In the genomic region with DNA sequence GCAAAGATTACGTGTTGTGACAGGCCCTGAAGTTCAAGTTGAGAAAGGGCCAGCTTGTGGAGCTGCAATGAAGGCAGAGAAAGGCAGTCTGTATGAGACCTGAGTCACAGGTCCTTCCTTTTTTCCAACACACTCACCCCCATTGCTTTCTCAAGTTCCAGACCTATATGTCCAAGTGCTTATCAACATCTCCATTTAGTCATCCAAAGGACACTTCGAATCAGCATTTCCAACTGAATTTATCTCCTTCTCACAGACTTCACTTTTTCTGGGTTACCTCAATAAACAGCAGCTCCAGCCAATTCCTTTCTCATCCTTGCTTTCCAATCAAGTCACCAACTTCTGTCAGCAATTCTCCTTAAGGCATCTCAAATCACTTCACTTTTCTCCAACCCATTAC, we compare ENCODE assay signal across 23 cellular contexts.
"Had no signal": no experiment of that assay in that cellular context is flagged by ENCODE, and none has a peak within 500 bp of the region (broad histone marks: within the 10 kb centered on the region; RNA-seq: fewer than 3 reads in every experiment).

No MANE protein-coding gene starts in this region.

- DNase-seq: activated CD4-positive, alpha-beta T cell treated with anti-CD3 and anti-CD28 coated beads for 4 hours; activated CD4-positive, alpha-beta T cell treated with anti-CD3 and anti-CD28 coated beads, Interleukin-2, amount 50 U/mL, for 4 hours; activated naive CD4-positive, alpha-beta T cell treated with Interleukin-2 at 50 U/mL for 16 hours; activated T-cell treated with anti-CD3 and anti-CD28 coated beads for 4 hours; activated T-cell treated with anti-CD3 and anti-CD28 coated beads, Interleukin-2, amount 50 U/mL, for 72 hours; aorta; body of pancreas; effector CD4-positive, alpha-beta T cell; erythroblast; islet precursor cell; left cardiac atrium; naive B cell; nephron progenitor cell; ovary; psoas muscle; sigmoid colon; stimulated activated CD4-positive, alpha-beta T cell treated with anti-CD3 and anti-CD28 coated beads, Interleukin-15, amount 100 ng/mL, for 24 hours; stimulated activated CD4-positive, alpha-beta T cell treated with anti-CD3 and anti-CD28 coated beads, Interleukin-2, amount 100 ng/mL, for 24 hours; stimulated activated naive CD4-positive, alpha-beta T cell treated with Interleukin-2 at 50 U/mL for 16 hours; testis; transverse colon had no signal

- H3K36me3 ChIP-seq: neutrophil, ovary, sigmoid colon, transverse colon had no signal

- H3K27ac ChIP-seq: body of pancreas, neutrophil, ovary, psoas muscle, sigmoid colon, testis, transverse colon, VCaP had no signal

- H3K27me3 ChIP-seq: body of pancreas, neutrophil, ovary, sigmoid colon, testis, transverse colon had no signal

- ATAC-seq: activated T-cell treated with anti-CD3 and anti-CD28 coated beads, Interleukin-2, amount 50 U/mL, for 72 hours; body of pancreas; left cardiac atrium; psoas muscle had no signal

- H3K4me1 ChIP-seq: body of pancreas, psoas muscle, sigmoid colon, testis, transverse colon had no signal

- H3K9me3 ChIP-seq: body of pancreas, neutrophil, ovary, psoas muscle, sigmoid colon, testis, transverse colon had no signal

- H3K4me3 ChIP-seq: body of pancreas, ovary, psoas muscle, sigmoid colon, testis, transverse colon had no signal
